1 cellular context compared by ENCODE assay signal in genomic region chr7:119197172-119197871, GRCh38.
TF ChIP-seq lines count a peak whose summit lies in the region.

No MANE protein-coding gene starts in this region.

TF ChIP-seq in GM12878, 131 proteins besides CTCF, POLR2A, EP300 and RAD21 (continued from another document):
- TF ChIP-seq PRDM15 (CRISPR knock-in tag; IDR thresholded peaks at IDR 0.05) (no peak), PAX8 (IDR thresholded peaks at IDR 0.05) (no peak), MEF2B (IDR thresholded peaks at IDR 0.05; ENCODE audit: partially characterized antibody, poor library complexity, severe bottlenecking) (no peak), TCF12 (IDR thresholded peaks at IDR 0.05; ENCODE audit: low read depth, low read length) (no peak), IRF5 (IDR thresholded peaks at IDR 0.05; ENCODE audit: borderline replicate concordance) (no peak)
